ENCODE assay signal across 1 cellular context in the genomic region with DNA sequence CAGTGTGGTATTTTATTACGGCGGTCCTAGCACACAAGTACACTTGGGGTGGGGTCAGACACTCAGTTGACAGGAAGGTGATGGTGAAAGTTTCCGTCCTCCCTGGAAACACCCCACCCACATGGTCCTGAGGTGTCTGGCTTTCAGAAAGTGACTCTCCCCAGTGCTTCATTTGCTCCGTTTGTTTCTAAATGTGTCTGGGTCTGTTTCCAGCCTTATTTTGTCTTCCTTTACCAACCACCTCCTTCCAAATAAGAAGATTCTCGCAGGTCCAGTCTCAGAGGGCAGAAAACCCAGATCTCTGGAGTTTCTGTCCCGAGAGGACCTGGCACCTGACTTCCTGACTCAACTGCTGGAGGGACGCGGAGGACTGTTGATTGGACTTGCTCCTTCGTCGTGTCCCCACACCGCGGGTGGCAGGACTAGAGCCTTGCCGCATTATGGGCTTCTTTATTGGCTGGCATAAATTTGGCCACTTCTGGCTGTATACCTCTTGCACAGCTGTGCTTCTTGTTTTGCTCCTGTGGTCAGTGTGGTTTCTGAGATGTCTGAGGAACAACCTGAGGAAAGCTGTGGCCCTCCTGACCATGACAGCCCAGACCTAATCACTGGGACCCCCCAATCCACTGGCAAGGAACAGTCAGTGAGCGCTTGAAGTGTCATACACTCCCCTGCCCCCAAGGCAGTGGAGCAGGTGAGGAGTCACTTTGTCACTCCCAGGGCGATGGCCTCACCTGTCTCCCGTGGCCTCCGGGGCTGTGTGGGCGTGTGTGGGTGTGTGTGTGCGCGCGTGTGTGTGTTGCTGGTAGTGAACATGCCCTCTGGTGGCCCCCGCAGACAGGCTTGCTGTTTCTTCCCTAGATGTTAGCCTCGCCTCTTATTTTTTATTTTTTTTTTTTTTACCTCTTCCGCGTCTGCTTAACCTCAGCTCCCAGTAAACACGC.
TF ChIP-seq lines count a peak whose summit lies in the region.

No MANE protein-coding gene starts in this region.

TF ChIP-seq in GM12878, 131 proteins besides CTCF, POLR2A, EP300 and RAD21 (continues in another document):
- TF ChIP-seq, protein P1, sequence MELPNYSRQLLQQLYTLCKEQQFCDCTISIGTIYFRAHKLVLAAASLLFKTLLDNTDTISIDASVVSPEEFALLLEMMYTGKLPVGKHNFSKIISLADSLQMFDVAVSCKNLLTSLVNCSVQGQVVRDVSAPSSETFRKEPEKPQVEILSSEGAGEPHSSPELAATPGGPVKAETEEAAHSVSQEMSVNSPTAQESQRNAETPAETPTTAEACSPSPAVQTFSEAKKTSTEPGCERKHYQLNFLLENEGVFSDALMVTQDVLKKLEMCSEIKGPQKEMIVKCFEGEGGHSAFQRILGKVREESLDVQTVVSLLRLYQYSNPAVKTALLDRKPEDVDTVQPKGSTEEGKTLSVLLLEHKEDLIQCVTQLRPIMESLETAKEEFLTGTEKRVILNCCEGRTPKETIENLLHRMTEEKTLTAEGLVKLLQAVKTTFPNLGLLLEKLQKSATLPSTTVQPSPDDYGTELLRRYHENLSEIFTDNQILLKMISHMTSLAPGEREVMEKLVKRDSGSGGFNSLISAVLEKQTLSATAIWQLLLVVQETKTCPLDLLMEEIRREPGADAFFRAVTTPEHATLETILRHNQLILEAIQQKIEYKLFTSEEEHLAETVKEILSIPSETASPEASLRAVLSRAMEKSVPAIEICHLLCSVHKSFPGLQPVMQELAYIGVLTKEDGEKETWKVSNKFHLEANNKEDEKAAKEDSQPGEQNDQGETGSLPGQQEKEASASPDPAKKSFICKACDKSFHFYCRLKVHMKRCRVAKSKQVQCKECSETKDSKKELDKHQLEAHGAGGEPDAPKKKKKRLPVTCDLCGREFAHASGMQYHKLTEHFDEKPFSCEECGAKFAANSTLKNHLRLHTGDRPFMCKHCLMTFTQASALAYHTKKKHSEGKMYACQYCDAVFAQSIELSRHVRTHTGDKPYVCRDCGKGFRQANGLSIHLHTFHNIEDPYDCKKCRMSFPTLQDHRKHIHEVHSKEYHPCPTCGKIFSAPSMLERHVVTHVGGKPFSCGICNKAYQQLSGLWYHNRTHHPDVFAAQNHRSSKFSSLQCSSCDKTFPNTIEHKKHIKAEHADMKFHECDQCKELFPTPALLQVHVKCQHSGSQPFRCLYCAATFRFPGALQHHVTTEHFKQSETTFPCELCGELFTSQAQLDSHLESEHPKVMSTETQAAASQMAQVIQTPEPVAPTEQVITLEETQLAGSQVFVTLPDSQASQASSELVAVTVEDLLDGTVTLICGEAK (IDR thresholded peaks at IDR 0.05; ENCODE audit: borderline replicate concordance) = no peak
- no peak for TF ChIP-seq SRF (IDR thresholded peaks at IDR 0.05; ENCODE audit: low read depth in 2 of 2, low read length in 2 of 2)
- no peak for TF ChIP-seq FOXM1 (IDR thresholded peaks at IDR 0.05; ENCODE audit: low read depth, low read length)
- TF ChIP-seq, protein P2, sequence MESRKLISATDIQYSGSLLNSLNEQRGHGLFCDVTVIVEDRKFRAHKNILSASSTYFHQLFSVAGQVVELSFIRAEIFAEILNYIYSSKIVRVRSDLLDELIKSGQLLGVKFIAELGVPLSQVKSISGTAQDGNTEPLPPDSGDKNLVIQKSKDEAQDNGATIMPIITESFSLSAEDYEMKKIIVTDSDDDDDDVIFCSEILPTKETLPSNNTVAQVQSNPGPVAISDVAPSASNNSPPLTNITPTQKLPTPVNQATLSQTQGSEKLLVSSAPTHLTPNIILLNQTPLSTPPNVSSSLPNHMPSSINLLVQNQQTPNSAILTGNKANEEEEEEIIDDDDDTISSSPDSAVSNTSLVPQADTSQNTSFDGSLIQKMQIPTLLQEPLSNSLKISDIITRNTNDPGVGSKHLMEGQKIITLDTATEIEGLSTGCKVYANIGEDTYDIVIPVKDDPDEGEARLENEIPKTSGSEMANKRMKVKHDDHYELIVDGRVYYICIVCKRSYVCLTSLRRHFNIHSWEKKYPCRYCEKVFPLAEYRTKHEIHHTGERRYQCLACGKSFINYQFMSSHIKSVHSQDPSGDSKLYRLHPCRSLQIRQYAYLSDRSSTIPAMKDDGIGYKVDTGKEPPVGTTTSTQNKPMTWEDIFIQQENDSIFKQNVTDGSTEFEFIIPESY (IDR thresholded peaks at IDR 0.05) = no peak
- 0 out of 2 replicates have a peak, but pooled peaks have one; percentile 39 for TF ChIP-seq CREB1 (IDR thresholded peaks at IDR 0.05; ENCODE audit: low read depth)
- TF ChIP-seq, protein P3, sequence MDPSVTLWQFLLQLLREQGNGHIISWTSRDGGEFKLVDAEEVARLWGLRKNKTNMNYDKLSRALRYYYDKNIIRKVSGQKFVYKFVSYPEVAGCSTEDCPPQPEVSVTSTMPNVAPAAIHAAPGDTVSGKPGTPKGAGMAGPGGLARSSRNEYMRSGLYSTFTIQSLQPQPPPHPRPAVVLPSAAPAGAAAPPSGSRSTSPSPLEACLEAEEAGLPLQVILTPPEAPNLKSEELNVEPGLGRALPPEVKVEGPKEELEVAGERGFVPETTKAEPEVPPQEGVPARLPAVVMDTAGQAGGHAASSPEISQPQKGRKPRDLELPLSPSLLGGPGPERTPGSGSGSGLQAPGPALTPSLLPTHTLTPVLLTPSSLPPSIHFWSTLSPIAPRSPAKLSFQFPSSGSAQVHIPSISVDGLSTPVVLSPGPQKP (IDR thresholded peaks at IDR 0.05; ENCODE audit: low read depth, low read length) = no peak
- no peak for TF ChIP-seq HDGF (IDR thresholded peaks at IDR 0.05)
- peak; percentile 85 for TF ChIP-seq GATAD2B (conservative IDR thresholded peaks at IDR 0.05; ENCODE audit: low read depth)
- TF ChIP-seq HDAC6 (IDR thresholded peaks at IDR 0.05; ENCODE audit: unreplicated experiment) = no peak
- no peak for TF ChIP-seq RB1 (IDR thresholded peaks at IDR 0.05; ENCODE audit: borderline replicate concordance)
- no peak for TF ChIP-seq PAX8 (IDR thresholded peaks at IDR 0.05)
- TF ChIP-seq BHLHE40 (IDR thresholded peaks at IDR 0.05; ENCODE audit: borderline replicate concordance in 1 of 2, low read depth in 2 of 2, low read length in 1 of 2) = peak; percentile 18 to 52; a peak in 1 of 4 replicates
- TF ChIP-seq RAD51 (IDR thresholded peaks at IDR 0.05) = no peak
- TF ChIP-seq SUZ12 (IDR thresholded peaks at IDR 0.05; ENCODE audit: unreplicated experiment) = no peak
- no peak for TF ChIP-seq STAT1 (conservative IDR thresholded peaks at IDR 0.05)
- TF ChIP-seq TARDBP (IDR thresholded peaks at IDR 0.05; ENCODE audit: borderline replicate concordance) = no peak
- TF ChIP-seq, protein P4, sequence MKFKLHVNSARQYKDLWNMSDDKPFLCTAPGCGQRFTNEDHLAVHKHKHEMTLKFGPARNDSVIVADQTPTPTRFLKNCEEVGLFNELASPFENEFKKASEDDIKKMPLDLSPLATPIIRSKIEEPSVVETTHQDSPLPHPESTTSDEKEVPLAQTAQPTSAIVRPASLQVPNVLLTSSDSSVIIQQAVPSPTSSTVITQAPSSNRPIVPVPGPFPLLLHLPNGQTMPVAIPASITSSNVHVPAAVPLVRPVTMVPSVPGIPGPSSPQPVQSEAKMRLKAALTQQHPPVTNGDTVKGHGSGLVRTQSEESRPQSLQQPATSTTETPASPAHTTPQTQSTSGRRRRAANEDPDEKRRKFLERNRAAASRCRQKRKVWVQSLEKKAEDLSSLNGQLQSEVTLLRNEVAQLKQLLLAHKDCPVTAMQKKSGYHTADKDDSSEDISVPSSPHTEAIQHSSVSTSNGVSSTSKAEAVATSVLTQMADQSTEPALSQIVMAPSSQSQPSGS (IDR thresholded peaks at IDR 0.05; ENCODE audit: low read length) = no peak
- TF ChIP-seq, protein P5, sequence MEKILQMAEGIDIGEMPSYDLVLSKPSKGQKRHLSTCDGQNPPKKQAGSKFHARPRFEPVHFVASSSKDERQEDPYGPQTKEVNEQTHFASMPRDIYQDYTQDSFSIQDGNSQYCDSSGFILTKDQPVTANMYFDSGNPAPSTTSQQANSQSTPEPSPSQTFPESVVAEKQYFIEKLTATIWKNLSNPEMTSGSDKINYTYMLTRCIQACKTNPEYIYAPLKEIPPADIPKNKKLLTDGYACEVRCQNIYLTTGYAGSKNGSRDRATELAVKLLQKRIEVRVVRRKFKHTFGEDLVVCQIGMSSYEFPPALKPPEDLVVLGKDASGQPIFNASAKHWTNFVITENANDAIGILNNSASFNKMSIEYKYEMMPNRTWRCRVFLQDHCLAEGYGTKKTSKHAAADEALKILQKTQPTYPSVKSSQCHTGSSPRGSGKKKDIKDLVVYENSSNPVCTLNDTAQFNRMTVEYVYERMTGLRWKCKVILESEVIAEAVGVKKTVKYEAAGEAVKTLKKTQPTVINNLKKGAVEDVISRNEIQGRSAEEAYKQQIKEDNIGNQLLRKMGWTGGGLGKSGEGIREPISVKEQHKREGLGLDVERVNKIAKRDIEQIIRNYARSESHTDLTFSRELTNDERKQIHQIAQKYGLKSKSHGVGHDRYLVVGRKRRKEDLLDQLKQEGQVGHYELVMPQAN (conservative IDR thresholded peaks at IDR 0.05) = 0 out of 2 replicates have a peak, but pooled peaks have one; percentile 36
- TF ChIP-seq KLF5 (IDR thresholded peaks at IDR 0.05; ENCODE audit: partially characterized antibody) = no peak
- TF ChIP-seq HDAC2 (IDR thresholded peaks at IDR 0.05) = no peak
- 0 out of 2 replicates have a peak, but pooled peaks have one; percentile 11 for TF ChIP-seq TCF3 (IDR thresholded peaks at IDR 0.05; ENCODE audit: borderline replicate concordance, insufficient read depth, low read depth, low read length)
- peak; percentile 43 for TF ChIP-seq TCF12 (IDR thresholded peaks at IDR 0.05; ENCODE audit: low read depth, low read length)
- TF ChIP-seq SIN3A (IDR thresholded peaks at IDR 0.05; ENCODE audit: low read depth, low read length) = 0 out of 2 replicates have a peak, but pooled peaks have one; percentile 58
- TF ChIP-seq, protein P6, sequence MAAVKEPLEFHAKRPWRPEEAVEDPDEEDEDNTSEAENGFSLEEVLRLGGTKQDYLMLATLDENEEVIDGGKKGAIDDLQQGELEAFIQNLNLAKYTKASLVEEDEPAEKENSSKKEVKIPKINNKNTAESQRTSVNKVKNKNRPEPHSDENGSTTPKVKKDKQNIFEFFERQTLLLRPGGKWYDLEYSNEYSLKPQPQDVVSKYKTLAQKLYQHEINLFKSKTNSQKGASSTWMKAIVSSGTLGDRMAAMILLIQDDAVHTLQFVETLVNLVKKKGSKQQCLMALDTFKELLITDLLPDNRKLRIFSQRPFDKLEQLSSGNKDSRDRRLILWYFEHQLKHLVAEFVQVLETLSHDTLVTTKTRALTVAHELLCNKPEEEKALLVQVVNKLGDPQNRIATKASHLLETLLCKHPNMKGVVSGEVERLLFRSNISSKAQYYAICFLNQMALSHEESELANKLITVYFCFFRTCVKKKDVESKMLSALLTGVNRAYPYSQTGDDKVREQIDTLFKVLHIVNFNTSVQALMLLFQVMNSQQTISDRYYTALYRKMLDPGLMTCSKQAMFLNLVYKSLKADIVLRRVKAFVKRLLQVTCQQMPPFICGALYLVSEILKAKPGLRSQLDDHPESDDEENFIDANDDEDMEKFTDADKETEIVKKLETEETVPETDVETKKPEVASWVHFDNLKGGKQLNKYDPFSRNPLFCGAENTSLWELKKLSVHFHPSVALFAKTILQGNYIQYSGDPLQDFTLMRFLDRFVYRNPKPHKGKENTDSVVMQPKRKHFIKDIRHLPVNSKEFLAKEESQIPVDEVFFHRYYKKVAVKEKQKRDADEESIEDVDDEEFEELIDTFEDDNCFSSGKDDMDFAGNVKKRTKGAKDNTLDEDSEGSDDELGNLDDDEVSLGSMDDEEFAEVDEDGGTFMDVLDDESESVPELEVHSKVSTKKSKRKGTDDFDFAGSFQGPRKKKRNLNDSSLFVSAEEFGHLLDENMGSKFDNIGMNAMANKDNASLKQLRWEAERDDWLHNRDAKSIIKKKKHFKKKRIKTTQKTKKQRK (IDR thresholded peaks at IDR 0.05; ENCODE audit: low read depth, low read length) = no peak
- TF ChIP-seq CREM (IDR thresholded peaks at IDR 0.05; ENCODE audit: low read depth) = peak; percentile 38; the same call in 1 of the 2 replicates
- no peak for TF ChIP-seq ZNF217 (IDR thresholded peaks at IDR 0.05)
- TF ChIP-seq MYC (IDR thresholded peaks at IDR 0.05; ENCODE audit: insufficient read depth, insufficient read length, insufficient replicate concordance, low read length, severe bottlenecking) = no peak
- TF ChIP-seq ZSCAN29 (IDR thresholded peaks at IDR 0.05) = no peak
- no peak for TF ChIP-seq TBL1XR1 (IDR thresholded peaks at IDR 0.05; ENCODE audit: low read depth, low read length)
- peak; percentile 40; the same call in 1 of the 2 replicates for TF ChIP-seq NR2F1 (conservative IDR thresholded peaks at IDR 0.05)
- TF ChIP-seq NBN (IDR thresholded peaks at IDR 0.05) = peak; percentile 48; the same call in 1 of the 2 replicates
- TF ChIP-seq, protein P7, sequence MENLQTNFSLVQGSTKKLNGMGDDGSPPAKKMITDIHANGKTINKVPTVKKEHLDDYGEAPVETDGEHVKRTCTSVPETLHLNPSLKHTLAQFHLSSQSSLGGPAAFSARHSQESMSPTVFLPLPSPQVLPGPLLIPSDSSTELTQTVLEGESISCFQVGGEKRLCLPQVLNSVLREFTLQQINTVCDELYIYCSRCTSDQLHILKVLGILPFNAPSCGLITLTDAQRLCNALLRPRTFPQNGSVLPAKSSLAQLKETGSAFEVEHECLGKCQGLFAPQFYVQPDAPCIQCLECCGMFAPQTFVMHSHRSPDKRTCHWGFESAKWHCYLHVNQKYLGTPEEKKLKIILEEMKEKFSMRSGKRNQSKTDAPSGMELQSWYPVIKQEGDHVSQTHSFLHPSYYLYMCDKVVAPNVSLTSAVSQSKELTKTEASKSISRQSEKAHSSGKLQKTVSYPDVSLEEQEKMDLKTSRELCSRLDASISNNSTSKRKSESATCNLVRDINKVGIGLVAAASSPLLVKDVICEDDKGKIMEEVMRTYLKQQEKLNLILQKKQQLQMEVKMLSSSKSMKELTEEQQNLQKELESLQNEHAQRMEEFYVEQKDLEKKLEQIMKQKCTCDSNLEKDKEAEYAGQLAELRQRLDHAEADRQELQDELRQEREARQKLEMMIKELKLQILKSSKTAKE (IDR thresholded peaks at IDR 0.05; ENCODE audit: low read depth, poor library complexity, severe bottlenecking) = peak; percentile 33
- no peak for TF ChIP-seq TAF1 (IDR thresholded peaks at IDR 0.05; ENCODE audit: borderline replicate concordance, low read depth, low read length)
- TF ChIP-seq KAT2A (conservative IDR thresholded peaks at IDR 0.05; ENCODE audit: control insufficient read depth, low read depth, low read length) = no peak
- TF ChIP-seq FOXK2 (IDR thresholded peaks at IDR 0.05) = no peak; the same call in 1 of the 2 replicates
- TF ChIP-seq, protein P8, sequence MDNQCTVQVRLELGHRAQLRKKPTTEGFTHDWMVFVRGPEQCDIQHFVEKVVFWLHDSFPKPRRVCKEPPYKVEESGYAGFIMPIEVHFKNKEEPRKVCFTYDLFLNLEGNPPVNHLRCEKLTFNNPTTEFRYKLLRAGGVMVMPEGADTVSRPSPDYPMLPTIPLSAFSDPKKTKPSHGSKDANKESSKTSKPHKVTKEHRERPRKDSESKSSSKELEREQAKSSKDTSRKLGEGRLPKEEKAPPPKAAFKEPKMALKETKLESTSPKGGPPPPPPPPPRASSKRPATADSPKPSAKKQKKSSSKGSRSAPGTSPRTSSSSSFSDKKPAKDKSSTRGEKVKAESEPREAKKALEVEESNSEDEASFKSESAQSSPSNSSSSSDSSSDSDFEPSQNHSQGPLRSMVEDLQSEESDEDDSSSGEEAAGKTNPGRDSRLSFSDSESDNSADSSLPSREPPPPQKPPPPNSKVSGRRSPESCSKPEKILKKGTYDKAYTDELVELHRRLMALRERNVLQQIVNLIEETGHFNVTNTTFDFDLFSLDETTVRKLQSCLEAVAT (IDR thresholded peaks at IDR 0.05) = 0 out of 2 replicates have a peak, but pooled peaks have one; percentile 36
